ENCODE assay signal across 24 cellular contexts in the genomic region with DNA sequence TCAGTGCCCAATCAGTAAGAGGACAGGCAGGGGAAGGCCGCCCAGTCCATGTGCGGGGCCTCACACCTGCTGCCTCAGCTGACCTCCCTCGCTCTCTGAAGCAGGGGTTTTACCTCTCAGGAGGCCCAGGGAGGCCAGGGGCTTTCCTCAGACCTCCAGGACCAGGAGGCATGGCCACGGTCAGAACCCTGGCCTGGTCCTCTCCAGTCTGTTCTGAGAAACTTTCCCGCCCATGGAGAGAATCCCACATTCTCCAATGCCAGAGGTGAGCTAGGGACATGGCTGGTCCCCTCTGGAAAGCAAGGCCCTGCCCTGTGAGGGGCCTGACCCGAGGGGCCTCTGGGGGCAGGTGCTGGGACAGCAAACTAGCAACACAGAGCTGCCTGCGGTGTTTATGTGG.
"Had no signal": no experiment of that assay in that cellular context is flagged by ENCODE, and none has a peak within 500 bp of the region (broad histone marks: within the 10 kb centered on the region; RNA-seq: fewer than 3 reads in every experiment).

No MANE protein-coding gene starts in this region.

- DNase-seq: activated CD4-positive, alpha-beta memory T cell treated with anti-CD3 and anti-CD28 coated beads, Interleukin-2, amount 10 ng/mL, durations not matched to agents 7 days and 5 days; activated CD4-positive, alpha-beta T cell treated with anti-CD3 and anti-CD28 coated beads for 1 hour; activated CD4-positive, alpha-beta T cell treated with anti-CD3 and anti-CD28 coated beads, Interleukin-2, amount 10 ng/mL, durations not matched to agents 7 days and 5 days; activated CD8-positive, alpha-beta memory T cell treated with anti-CD3 and anti-CD28 coated beads, Interleukin-2, amount 50 U/mL, for 48 hours; activated gamma-delta T cell treated with Interleukin-2 at 50 U/mL for 16 hours; activated naive CD4-positive, alpha-beta T cell treated with anti-CD3 and anti-CD28 coated beads, Interleukin-2, amount 50 U/mL, for 16 hours; activated T-cell treated with anti-CD3 and anti-CD28 coated beads, Interleukin-2, amount 50 U/mL, for 24 hours; dermis blood vessel endothelial cell; effector CD4-positive, alpha-beta T cell; esophagus squamous epithelium; naive B cell; nucleus accumbens; stimulated activated CD4-positive, alpha-beta T cell treated with anti-CD3 and anti-CD28 coated beads, Interleukin-2, amount 100 ng/mL, for 48 hours; stimulated activated naive CD8-positive, alpha-beta T cell treated with anti-CD3 and anti-CD28 coated beads, Interleukin-15, Interleukin-2, amounts not matched to agents 100 U/mL and 50 U/mL, for 24 hours; transverse colon; WERI-Rb-1 had no signal

- H3K4me3 Mint-ChIP-seq: activated CD4-positive, alpha-beta memory T cell treated with anti-CD3 and anti-CD28 coated beads, Interleukin-2, amount 10 ng/mL, durations not matched to agents 7 days and 5 days; activated CD4-positive, alpha-beta T cell treated with anti-CD3 and anti-CD28 coated beads, Interleukin-2, amount 10 ng/mL, durations not matched to agents 7 days and 5 days; activated T-cell treated with anti-CD3 and anti-CD28 coated beads, Interleukin-2, amount 50 U/mL, for 24 hours; activated T-helper 17 cell treated with anti-CD3 and anti-CD28 coated beads, Interleukin-2, amount 50 U/mL, for 72 hours; central memory CD8-positive, alpha-beta T cell; naive B cell; nephron progenitor cell had no signal

- H3K27ac Mint-ChIP-seq: activated CD4-positive, alpha-beta memory T cell treated with anti-CD3 and anti-CD28 coated beads, Interleukin-2, amount 10 ng/mL, durations not matched to agents 7 days and 5 days; activated CD4-positive, alpha-beta T cell treated with anti-CD3 and anti-CD28 coated beads, Interleukin-2, amount 10 ng/mL, durations not matched to agents 7 days and 5 days; activated T-cell treated with anti-CD3 and anti-CD28 coated beads, Interleukin-2, amount 50 U/mL, for 24 hours; activated T-helper 17 cell treated with anti-CD3 and anti-CD28 coated beads, Interleukin-2, amount 50 U/mL, for 72 hours; naive B cell had no signal

- H3K27me3 ChIP-seq: testis, transverse colon had no signal

- H3K9ac ChIP-seq: parathyroid adenoma had no signal

- H3K27ac ChIP-seq: epithelial cell of prostate, left ventricle myocardium inferior, parathyroid adenoma, testis, transverse colon, WERI-Rb-1 had no signal

- H3K27me3 Mint-ChIP-seq: activated CD4-positive, alpha-beta T cell treated with anti-CD3 and anti-CD28 coated beads, Interleukin-2, amount 10 ng/mL, durations not matched to agents 7 days and 5 days; activated T-cell treated with anti-CD3 and anti-CD28 coated beads, Interleukin-2, amount 50 U/mL, for 24 hours; activated T-helper 17 cell treated with anti-CD3 and anti-CD28 coated beads, Interleukin-2, amount 50 U/mL, for 72 hours; central memory CD8-positive, alpha-beta T cell had no signal

- H3K9me3 ChIP-seq: esophagus squamous epithelium, left ventricle myocardium inferior, testis, transverse colon had no signal

- H3K36me3 Mint-ChIP-seq: naive B cell had no signal

- H3K4me3 ChIP-seq: esophagus squamous epithelium, left ventricle myocardium inferior, lung, testis, transverse colon had no signal

- ATAC-seq: activated T-helper 17 cell treated with anti-CD3 and anti-CD28 coated beads, Interleukin-2, amount 50 U/mL, for 72 hours; stimulated activated naive CD8-positive, alpha-beta T cell treated with anti-CD3 and anti-CD28 coated beads, Interleukin-15, Interleukin-2, amounts not matched to agents 100 U/mL and 50 U/mL, for 24 hours had no signal

- H3K4me1 Mint-ChIP-seq: activated CD4-positive, alpha-beta memory T cell treated with anti-CD3 and anti-CD28 coated beads, Interleukin-2, amount 10 ng/mL, durations not matched to agents 7 days and 5 days; activated CD4-positive, alpha-beta T cell treated with anti-CD3 and anti-CD28 coated beads, Interleukin-2, amount 10 ng/mL, durations not matched to agents 7 days and 5 days had no signal

- H3K36me3 ChIP-seq: esophagus squamous epithelium, left ventricle myocardium inferior, transverse colon, WERI-Rb-1 had no signal

- H3K9me3 Mint-ChIP-seq: activated CD4-positive, alpha-beta memory T cell treated with anti-CD3 and anti-CD28 coated beads, Interleukin-2, amount 10 ng/mL, durations not matched to agents 7 days and 5 days; activated CD4-positive, alpha-beta T cell treated with anti-CD3 and anti-CD28 coated beads, Interleukin-2, amount 10 ng/mL, durations not matched to agents 7 days and 5 days; activated T-cell treated with anti-CD3 and anti-CD28 coated beads, Interleukin-2, amount 50 U/mL, for 24 hours; activated T-helper 17 cell treated with anti-CD3 and anti-CD28 coated beads, Interleukin-2, amount 50 U/mL, for 72 hours; central memory CD8-positive, alpha-beta T cell; naive B cell; nephron progenitor cell had no signal

- H3K4me1 ChIP-seq: parathyroid adenoma had no signal
